ENCODE assay signal across 19 cellular contexts in the genomic region with DNA sequence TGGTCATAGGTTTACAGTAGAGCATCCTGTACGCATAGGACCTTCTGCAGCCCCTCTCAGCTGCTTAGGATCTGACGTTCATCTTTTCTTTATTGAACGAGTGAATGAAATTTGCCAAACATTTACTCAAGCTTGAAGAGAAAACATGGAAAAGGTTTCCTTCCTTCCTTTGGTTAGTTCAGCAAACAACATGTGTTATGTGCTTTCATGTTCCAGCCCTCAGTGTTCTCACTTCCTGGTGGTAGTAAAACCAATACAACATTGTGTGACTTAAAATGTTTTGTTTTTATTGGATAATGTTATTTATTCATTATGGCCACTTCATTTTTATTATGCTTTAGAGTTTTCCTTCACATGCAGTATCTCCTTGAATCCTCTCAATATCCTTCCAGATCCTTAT. TPM values are rescaled to one million over a fixed set of nuclear protein-coding genes. Genes with fewer than 3 reads are reported as not detected.
A peak's percentile ranks its signal among the peaks of the same experiment; 100 is the strongest.
DNase-seq lines count a peak whose midpoint lies in the region; ATAC-seq, FAIRE-seq and TF ChIP-seq lines count a peak whose summit lies in the region.
"Had no signal": no experiment of that assay in that cellular context is flagged by ENCODE, and none has a peak within 500 bp of the region (broad histone marks: within the 10 kb centered on the region; RNA-seq: fewer than 3 reads in every experiment).

No MANE protein-coding gene starts in this region.

- no peak overlapping the region for H3K4me3 Mint-ChIP-seq in stimulated activated memory B cell treated with anti-CD40 and anti-IgM and Interleukin-4, amounts not matched to agents 10 μg/mL and 1 μg/mL and 100 μg/mL, for 72 hours
- no peak overlapping the region for H3K4me3 Mint-ChIP-seq in activated CD4-positive, alpha-beta T cell treated with anti-CD3 and anti-CD28 coated beads, Interleukin-2, amount 10 ng/mL, durations not matched to agents 7 days and 5 days

- peak overlapping the region; percentile 83 for H3K27ac ChIP-seq in VCaP
- H3K27ac ChIP-seq: thoracic aorta had no signal

- no peak for ATAC-seq in stimulated activated memory B cell treated with anti-CD40 and anti-IgM and Interleukin-4, amounts not matched to agents 10 μg/mL and 1 μg/mL and 100 μg/mL, for 72 hours

- peaks cover 40% of the 10 kb centered on the region for H3K4me1 Mint-ChIP-seq in stimulated activated memory B cell treated with anti-CD40 and anti-IgM and Interleukin-4, amounts not matched to agents 10 μg/mL and 1 μg/mL and 100 μg/mL, for 72 hours
- H3K4me1 Mint-ChIP-seq in activated CD4-positive, alpha-beta T cell treated with anti-CD3 and anti-CD28 coated beads, Interleukin-2, amount 10 ng/mL, durations not matched to agents 7 days and 5 days = peaks cover 55% of the 10 kb centered on the region

- TF ChIP-seq CTCF in VCaP (conservative IDR thresholded peaks at IDR 0.05) = no peak

- POLR2A ChIA-PET in activated CD4-positive, alpha-beta T cell treated with anti-CD3 and anti-CD28 coated beads, Interleukin-2, amount 10 ng/mL, durations not matched to agents 7 days and 5 days (lab: Charles Lee) = no interaction called here

- DNase-seq in MV-4-11 (lab: John Stamatoyannopoulos, UW) (peak; percentile 18), NOMO-1 treated with DMSO at 0.1 percent for 48 hours (lab: John Stamatoyannopoulos, UW; ENCODE audit: unreplicated experiment) (no peak), cerebellum (ENCODE audit: low spot score) (no peak)
- DNase-seq in activated CD4-positive, alpha-beta T cell treated with anti-CD3 and anti-CD28 coated beads, Interleukin-2, amount 10 ng/mL, durations not matched to agents 7 days and 5 days = no peak
- DNase-seq: activated CD4-positive, alpha-beta T cell treated with anti-CD3 and anti-CD28 coated beads, Interleukin-2, amount 50 U/mL, for 1 hour; activated naive CD4-positive, alpha-beta T cell treated with Interleukin-2 at 50 U/mL for 16 hours; activated T-cell treated with anti-CD3 and anti-CD28 coated beads for 4 hours; DND-41; foreskin fibroblast; kidney glomerular epithelial cell; NCI-H446; OCI-M1; SK-N-SH; stimulated activated CD4-positive, alpha-beta T cell treated with anti-CD3 and anti-CD28 coated beads, Interleukin-4, amount 100 ng/mL, for 24 hours had no signal

- no peaks in the 10 kb centered on the region for H3K27me3 Mint-ChIP-seq in stimulated activated memory B cell treated with anti-CD40 and anti-IgM and Interleukin-4, amounts not matched to agents 10 μg/mL and 1 μg/mL and 100 μg/mL, for 72 hours
- peaks cover 13% of the 10 kb centered on the region for H3K27me3 Mint-ChIP-seq in activated CD4-positive, alpha-beta T cell treated with anti-CD3 and anti-CD28 coated beads, Interleukin-2, amount 10 ng/mL, durations not matched to agents 7 days and 5 days

- CTCF ChIA-PET in activated CD4-positive, alpha-beta T cell treated with anti-CD3 and anti-CD28 coated beads, Interleukin-2, amount 10 ng/mL, durations not matched to agents 7 days and 5 days (lab: Charles Lee) = no interaction called here

- H3K36me3 Mint-ChIP-seq in stimulated activated memory B cell treated with anti-CD40 and anti-IgM and Interleukin-4, amounts not matched to agents 10 μg/mL and 1 μg/mL and 100 μg/mL, for 72 hours = no peaks in the 10 kb centered on the region
- peaks cover 16% of the 10 kb centered on the region for H3K36me3 Mint-ChIP-seq in activated CD4-positive, alpha-beta T cell treated with anti-CD3 and anti-CD28 coated beads, Interleukin-2, amount 10 ng/mL, durations not matched to agents 7 days and 5 days (ENCODE audit: low read depth)

- peak overlapping the region; percentile 7 for H3K27ac Mint-ChIP-seq in stimulated activated memory B cell treated with anti-CD40 and anti-IgM and Interleukin-4, amounts not matched to agents 10 μg/mL and 1 μg/mL and 100 μg/mL, for 72 hours
- no peak overlapping the region for H3K27ac Mint-ChIP-seq in activated CD4-positive, alpha-beta T cell treated with anti-CD3 and anti-CD28 coated beads, Interleukin-2, amount 10 ng/mL, durations not matched to agents 7 days and 5 days

- FAIRE-seq in G401.6 (lab: Jason Lieb, UNC) = peak; percentile 75
- FAIRE-seq: HTR-8/SVneo had no signal

- H3K9me3 Mint-ChIP-seq in stimulated activated memory B cell treated with anti-CD40 and anti-IgM and Interleukin-4, amounts not matched to agents 10 μg/mL and 1 μg/mL and 100 μg/mL, for 72 hours = no peaks in the 10 kb centered on the region
- no peaks in the 10 kb centered on the region for H3K9me3 Mint-ChIP-seq in activated CD4-positive, alpha-beta T cell treated with anti-CD3 and anti-CD28 coated beads, Interleukin-2, amount 10 ng/mL, durations not matched to agents 7 days and 5 days

RNA-seq across cellular contexts. Expression of a gene that starts 1.4 kb away (rescaled TPM):
- total RNA-seq in cerebellum = 24.7 TPM
- total RNA-seq in activated CD4-positive, alpha-beta T cell treated with anti-CD3 and anti-CD28 coated beads, Interleukin-2, amount 10 ng/mL, durations not matched to agents 7 days and 5 days = 10 to 100 TPM; 61.8 to 69.2 TPM
